In genomic region chr3:192489579-192489978, GRCh38 we compare ENCODE assay signal across 24 cellular contexts.
"Had no signal": no experiment of that assay in that cellular context is flagged by ENCODE, and none has a peak within 500 bp of the region (broad histone marks: within the 10 kb centered on the region; RNA-seq: fewer than 3 reads in every experiment).

No MANE protein-coding gene starts in this region.

- H3K4me3 ChIP-seq: lung, neural progenitor cell, psoas muscle, skin epidermis, tibial nerve, vagina had no signal

- H3K27ac ChIP-seq: neural progenitor cell, neutrophil, parathyroid adenoma, psoas muscle, skin epidermis, tibial nerve, vagina had no signal

- H3K36me3 ChIP-seq: neural progenitor cell, neutrophil, tibial nerve, vagina had no signal

- H3K4me1 ChIP-seq: neural progenitor cell, parathyroid adenoma, psoas muscle, tibial nerve, vagina had no signal

- H3K27me3 ChIP-seq: neural progenitor cell, neutrophil, tibial nerve, vagina had no signal

- ATAC-seq: left lobe of liver; natural killer cell; psoas muscle; sciatic nerve; stimulated activated effector memory CD8-positive, alpha-beta T cell treated with anti-CD3 and anti-CD28 coated beads, Interleukin-12 subunit alpha, Interleukin-12 subunit beta, amount 100 ng/mL, for 72 hours had no signal

- DNase-seq: hippocampal formation; kidney glomerular epithelial cell; left cardiac atrium; mesendoderm; naive B cell; natural killer cell; nephron progenitor cell; occipital lobe; psoas muscle; stimulated activated CD4-positive, alpha-beta T cell treated with anti-CD3 and anti-CD28 coated beads, Interleukin-12 subunit alpha, Interleukin-12 subunit beta, amount 100 ng/mL, for 4 hours; stimulated activated CD4-positive, alpha-beta T cell treated with anti-CD3 and anti-CD28 coated beads, Interleukin-15, amount 100 ng/mL, for 24 hours; stimulated activated CD4-positive, alpha-beta T cell treated with anti-CD3 and anti-CD28 coated beads, Interleukin-2, amount 100 ng/mL, for 24 hours; stimulated activated CD4-positive, alpha-beta T cell treated with anti-CD3 and anti-CD28 coated beads, Interleukin-4, amount 100 ng/mL, for 1 hour; stimulated activated naive CD4-positive, alpha-beta T cell had no signal

- H3K9me3 ChIP-seq: neutrophil, psoas muscle, tibial nerve, vagina had no signal
